ENCODE assay signal across 8 cellular contexts in genomic region chr17:42017866-42018200, GRCh38. TPM values are rescaled to one million over a fixed set of nuclear protein-coding genes. Genes with fewer than 3 reads are reported as not detected.
DNase-seq lines count a peak whose midpoint lies in the region; ATAC-seq and TF ChIP-seq lines count a peak whose summit lies in the region.

No MANE protein-coding gene starts in this region.

- H3K27ac Mint-ChIP-seq in CD14-positive monocyte: peak overlapping the region; percentile 87 to 100 (median 99)
- peak overlapping the region; percentile 99 for H3K27ac Mint-ChIP-seq in activated naive CD8-positive, alpha-beta T cell treated with anti-CD3 and anti-CD28 coated beads, Interleukin-2, amount 50 U/mL, for 24 hours

- H3K27me3 Mint-ChIP-seq in CD14-positive monocyte (ENCODE audit: low read depth in 3 of 3): no peaks in the 10 kb centered on the region
- no peaks in the 10 kb centered on the region for H3K27me3 Mint-ChIP-seq in activated naive CD8-positive, alpha-beta T cell treated with anti-CD3 and anti-CD28 coated beads, Interleukin-2, amount 50 U/mL, for 24 hours

- peaks cover 0 to 3% (median 0%) of the 10 kb centered on the region in 7 donors for H3K9me3 Mint-ChIP-seq in CD14-positive monocyte
- peaks cover 3% of the 10 kb centered on the region for H3K9me3 Mint-ChIP-seq in activated naive CD8-positive, alpha-beta T cell treated with anti-CD3 and anti-CD28 coated beads, Interleukin-2, amount 50 U/mL, for 24 hours

- no peaks in the 10 kb centered on the region for H3K27me3 ChIP-seq in kidney epithelial cell (ENCODE audit: control insufficient read depth, insufficient read depth, low read length)
- H3K27me3 ChIP-seq in testis: no peaks in the 10 kb centered on the region

- peak; percentile 5 for ATAC-seq in activated naive CD8-positive, alpha-beta T cell treated with anti-CD3 and anti-CD28 coated beads, Interleukin-2, amount 50 U/mL, for 24 hours
- no peak for ATAC-seq in HG03521 (IDR thresholded peaks at IDR 0.05; ENCODE audit: unreplicated experiment)

- H3K4me3 ChIP-seq in HFF-Myc (replicated peaks; ENCODE audit: low read depth, low read length): peak overlapping the region; percentile 84
- H3K4me3 ChIP-seq in kidney epithelial cell (ENCODE audit: low read depth, low read length): peak overlapping the region; percentile 80
- H3K4me3 ChIP-seq in testis: peak overlapping the region; percentile 87 to 95

- WGBS in testis, 2 donors: 1 to 2% methylated on average over 11 of the region's 11 CpGs

- TF ChIP-seq POLR2A in testis (IDR thresholded peaks at IDR 0.05): no peak

- peaks cover 16 to 29% of the 10 kb centered on the region in 2 donors for H3K36me3 Mint-ChIP-seq in CD14-positive monocyte
- peaks cover 28% of the 10 kb centered on the region for H3K36me3 Mint-ChIP-seq in activated naive CD8-positive, alpha-beta T cell treated with anti-CD3 and anti-CD28 coated beads, Interleukin-2, amount 50 U/mL, for 24 hours (ENCODE audit: low read depth)

- intact Hi-C loops in CD14-positive monocyte (cut with micrococcal nuclease) (loop anchor here in 1 of 2 donors (2.0 kb wide), 1 partner anchor 45 kb away; no protein-coding TSS in a partner anchor), testis (cut with DNase I; ENCODE audit: low total_unique reads) (no loop called here)

- H3K9me3 ChIP-seq in testis: no peaks in the 10 kb centered on the region

- H3K4me3 Mint-ChIP-seq in CD14-positive monocyte: peak overlapping the region; percentile 93 to 99
- H3K4me3 Mint-ChIP-seq in activated naive CD8-positive, alpha-beta T cell treated with anti-CD3 and anti-CD28 coated beads, Interleukin-2, amount 50 U/mL, for 24 hours: peak overlapping the region; percentile 96

- peak overlapping the region; percentile 91 to 95 for H3K27ac ChIP-seq in testis

- H3K4me1 Mint-ChIP-seq in CD14-positive monocyte: peaks cover 65% of the 10 kb centered on the region
- H3K4me1 Mint-ChIP-seq in activated naive CD8-positive, alpha-beta T cell treated with anti-CD3 and anti-CD28 coated beads, Interleukin-2, amount 50 U/mL, for 24 hours: peaks cover 61% of the 10 kb centered on the region

- DNase-seq in CD14-positive monocyte (ENCODE audit: low spot score) (peak; percentile 60), HFF-Myc (ENCODE audit: extremely low read depth, low read depth) (no peak), kidney epithelial cell (ENCODE audit: low read depth) (no peak), testis (peak; percentile 36), UCSD-AML1 (lab: John Stamatoyannopoulos, UW; ENCODE audit: unreplicated experiment) (no peak), NCI-H2029 treated with DMSO at 0.1 percent for 48 hours (lab: John Stamatoyannopoulos, UW) (no peak)
- peak; percentile 28 for DNase-seq in activated naive CD8-positive, alpha-beta T cell treated with anti-CD3 and anti-CD28 coated beads, Interleukin-2, amount 50 U/mL, for 24 hours

- H3K36me3 ChIP-seq in kidney epithelial cell (ENCODE audit: control insufficient read depth, insufficient read depth, low read length) (no peaks in the 10 kb centered on the region), testis (ENCODE audit: low read depth, missing control alignments) (no peaks in the 10 kb centered on the region)

- TF ChIP-seq CTCF in CD14-positive monocyte (IDR thresholded peaks at IDR 0.05): no peak
- TF ChIP-seq CTCF in HFF-Myc (IDR thresholded peaks at IDR 0.05; ENCODE audit: low read depth, low read length, missing control alignments): no peak
- no peak for TF ChIP-seq CTCF in kidney epithelial cell (IDR thresholded peaks at IDR 0.05; ENCODE audit: insufficient read depth, low read length, poor library complexity, severe bottlenecking)
- TF ChIP-seq CTCF in testis (IDR thresholded peaks at IDR 0.05): no peak

- peaks cover 28% of the 10 kb centered on the region for H3K4me1 ChIP-seq in testis

RNA-seq across cellular contexts. Expression of gene DNAJC7, which starts 0.6 kb away (rescaled TPM):
- 10 to 100 TPM; 59.6 to 79.7 TPM for polyA plus RNA-seq in CD14-positive monocyte
- 68.0 and 73.5 TPM in 2 replicates for total RNA-seq in kidney epithelial cell
- total RNA-seq in testis: 10 to 100 TPM; 81.1 to 86.2 TPM
- polyA plus RNA-seq in testis (ENCODE audit: insufficient read depth, low read depth, low replicate concordance): 94.3 TPM

RNA-seq across cellular contexts. Expression of gene NKIRAS2, which starts 2.1 kb away (rescaled TPM):
- 10 to 100 TPM; 51.1 to 69.9 TPM for polyA plus RNA-seq in CD14-positive monocyte
- 74.4 and 77.8 TPM in 2 replicates for total RNA-seq in kidney epithelial cell
- 100 to 1,000 TPM in 1 of 2 donors, 10 to 100 TPM in 1; 85.1 to 103 TPM for total RNA-seq in testis
- polyA plus RNA-seq in testis (ENCODE audit: insufficient read depth, low read depth, low replicate concordance): 65.4 TPM

RNA-seq across cellular contexts. Expression of gene C17orf113, which starts 32.6 kb away (rescaled TPM):
- under 1 TPM; 0.20 to 0.28 TPM for polyA plus RNA-seq in CD14-positive monocyte
- total RNA-seq in kidney epithelial cell: 0.34 and 0.75 TPM in 2 replicates
- 10 to 100 TPM in 1 of 2 donors, 1 to 10 TPM in 1; 7.7 to 11.3 TPM for total RNA-seq in testis
- polyA plus RNA-seq in testis (ENCODE audit: insufficient read depth, low read depth, low replicate concordance): 2.8 TPM

RNA-seq across cellular contexts. Expression of gene CNP, which starts 51.2 kb away (rescaled TPM):
- polyA plus RNA-seq in CD14-positive monocyte (10 to 100 TPM; 47.0 to 50.2 TPM), testis (ENCODE audit: insufficient read depth, low read depth, low replicate concordance) (40.8 TPM)
- total RNA-seq in kidney epithelial cell (58.5 and 65.1 TPM in 2 replicates), testis (10 to 100 TPM; 74.3 to 89.7 TPM)

Comparison
In these comparisons a context has a peak if more than half of its experiments do, and no peak if none do; other contexts are left out.
1. DNase-seq: peak in CD14-positive monocyte (single experiment), activated naive CD8-positive, alpha-beta T cell treated with anti-CD3 and anti-CD28 coated beads, Interleukin-2, amount 50 U/mL, for 24 hours (single experiment) and testis (single experiment); none in HFF-Myc (single experiment), kidney epithelial cell (single experiment), UCSD-AML1 (single experiment) and NCI-H2029 treated with DMSO at 0.1 percent for 48 hours (single experiment).
2. Peak in every context shown above with its lines, with median percentiles within 50 percentile points of each other: H3K4me3 ChIP-seq.